Comparison of ENCODE assay signal across 8 cellular contexts in the genomic region with DNA sequence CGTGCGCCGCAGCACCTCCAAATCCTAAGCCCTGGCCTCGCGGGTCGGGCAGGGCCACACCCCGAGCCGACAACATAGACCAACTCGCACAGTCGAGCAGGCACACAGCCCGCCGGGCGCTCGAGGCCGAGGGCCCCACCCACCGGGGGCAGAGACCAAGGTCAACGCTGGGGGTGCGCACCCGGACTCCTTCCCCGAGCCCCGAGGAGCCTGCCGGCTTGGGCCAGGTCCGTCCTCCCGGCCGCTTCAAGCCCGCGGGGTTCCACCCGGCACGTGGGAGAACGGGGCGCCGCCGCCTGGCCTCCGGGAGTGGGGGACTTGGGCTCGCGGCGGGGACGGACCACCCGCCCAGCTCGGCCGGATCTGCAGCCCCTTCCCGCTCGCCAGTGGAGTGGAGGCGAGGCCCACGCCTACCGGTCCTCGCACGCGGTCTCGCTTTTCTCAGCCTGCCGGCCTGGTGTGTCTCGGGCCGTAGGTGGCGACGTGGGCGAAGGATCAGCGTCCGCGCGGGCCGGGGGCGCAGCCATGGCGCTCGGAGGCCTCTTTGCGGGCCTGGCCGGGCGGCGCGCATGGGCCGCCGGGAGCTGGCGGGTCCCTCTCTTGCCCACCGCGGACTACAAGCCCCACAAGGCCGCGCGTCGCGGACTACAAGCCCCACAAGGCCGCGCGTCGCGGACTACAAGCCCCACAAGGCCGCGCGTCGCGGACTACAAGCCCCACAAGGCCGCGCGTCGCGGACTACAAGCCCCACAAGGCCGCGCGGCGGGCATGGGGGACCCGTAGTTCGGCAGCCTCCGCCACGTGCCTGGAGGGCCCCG. TPM values are rescaled to one million over a fixed set of nuclear protein-coding genes. Genes with fewer than 3 reads are reported as not detected.
A peak's percentile ranks its signal among the peaks of the same experiment; 100 is the strongest.
DNase-seq lines count a peak whose midpoint lies in the region; ATAC-seq and TF ChIP-seq lines count a peak whose summit lies in the region.

A gene (minus strand): TSS at position 571 of the 818 bp plus-strand sequence. CDS start 44 bp downstream, at position 527.

- H3K4me1 ChIP-seq in DOHH2 (ENCODE audit: control insufficient read depth, low read length): peaks cover 32% of the 10 kb centered on the region
- peaks cover 5% of the 10 kb centered on the region; the same call in 1 of the 2 replicates for H3K4me1 ChIP-seq in SJCRH30
- peaks cover 36 to 41% of the 10 kb centered on the region in 2 experiments for H3K4me1 ChIP-seq in neutrophil (ENCODE audit: control insufficient read depth in 1 of 2, insufficient read depth in 1 of 2, low read depth in 1 of 2, low read length in 1 of 2)

- no peaks in the 10 kb centered on the region for H3K9me3 ChIP-seq in DOHH2 (ENCODE audit: control insufficient read depth, insufficient read depth, low read length)
- no peaks in the 10 kb centered on the region for H3K9me3 ChIP-seq in SJCRH30 (replicated peaks)
- no peaks in the 10 kb centered on the region for H3K9me3 ChIP-seq in neutrophil

- TF ChIP-seq CTCF in DOHH2 (IDR thresholded peaks at IDR 0.05; ENCODE audit: low read depth, low read length, poor library complexity, severe bottlenecking) (no peak), neutrophil (IDR thresholded peaks at IDR 0.05) (no peak)

- peaks cover 10% of the 10 kb centered on the region; the same call in 1 of the 2 replicates for H3K36me3 ChIP-seq in DOHH2 (ENCODE audit: control insufficient read depth, low read length)
- no peaks in the 10 kb centered on the region for H3K36me3 ChIP-seq in SJCRH30
- no peaks in the 10 kb centered on the region for H3K36me3 ChIP-seq in neutrophil

- TF ChIP-seq RAD21 in Ishikawa (IDR thresholded peaks at IDR 0.05; ENCODE audit: low read depth): 0 out of 2 replicates have a peak, but pooled peaks have one; percentile 1

- peak; percentile 94 to 97 for DNase-seq in SJCRH30
- DNase-seq in activated naive CD4-positive, alpha-beta T cell treated with Interleukin-2 at 50 U/mL for 16 hours: peak; percentile 88
- peak; percentile 80 for DNase-seq in foreskin melanocyte
- DNase-seq in substantia nigra (lab: John Stamatoyannopoulos, UW): peak; percentile 54 to 98 (median 84)

- H3F3A ChIP-seq in DOHH2 (ENCODE audit: control insufficient read depth, insufficient read depth): 0 out of 2 replicates have a peak, but pooled peaks cover 3% of the 10 kb centered on the region

- peak within 1 kb of the TSS; percentile 87 for H3K4me3 ChIP-seq in DOHH2 (ENCODE audit: low read length)
- peak within 1 kb of the TSS; percentile 94 for H3K4me3 ChIP-seq in SJCRH30
- H3K4me3 ChIP-seq in neutrophil (ENCODE audit: low read depth in 1 of 2, low read length in 1 of 2): peak within 1 kb of the TSS; percentile 82 to 83

- peak within 1 kb of the TSS; percentile 86 for H3K4me2 ChIP-seq in DOHH2 (ENCODE audit: low read length)

- peak; percentile 51 for ATAC-seq in GM21576 (IDR thresholded peaks at IDR 0.05; ENCODE audit: unreplicated experiment)

- no peak for TF ChIP-seq EP300 in Ishikawa (IDR thresholded peaks at IDR 0.05; ENCODE audit: borderline replicate concordance)

- peak within 1 kb of the TSS; percentile 55 for H3K27ac ChIP-seq in DOHH2 (ENCODE audit: low read depth, low read length)
- H3K27ac ChIP-seq in SJCRH30: peak within 1 kb of the TSS; percentile 86
- peak within 1 kb of the TSS; percentile 50 for H3K27ac ChIP-seq in neutrophil
- H3K27ac ChIP-seq in substantia nigra (ENCODE audit: low read depth, low read length, poor library complexity, severe bottlenecking): peak within 1 kb of the TSS; percentile 88

- H3K9me2 ChIP-seq in DOHH2 (replicated peaks; ENCODE audit: control insufficient read depth, low read length): no peaks in the 10 kb centered on the region

- H4K20me1 ChIP-seq in DOHH2 (ENCODE audit: control insufficient read depth, insufficient read depth, low read depth, low read length): peaks cover 11% of the 10 kb centered on the region; the same call in 1 of the 2 replicates

- H3K27me3 ChIP-seq in DOHH2 (ENCODE audit: control insufficient read depth, low read length): no peaks in the 10 kb centered on the region
- no peaks in the 10 kb centered on the region for H3K27me3 ChIP-seq in SJCRH30
- H3K27me3 ChIP-seq in neutrophil: peaks cover 7% of the 10 kb centered on the region

- H3K79me2 ChIP-seq in DOHH2 (ENCODE audit: control insufficient read depth, low read length): peaks cover 51% of the 10 kb centered on the region

TF ChIP-seq in Ishikawa, 13 proteins besides CTCF, POLR2A, EP300 and RAD21:
- TF ChIP-seq CEBPB (IDR thresholded peaks at IDR 0.05) (no peak), YY1 (IDR thresholded peaks at IDR 0.05; ENCODE audit: low read depth) (peak; percentile 85), TAF1 (IDR thresholded peaks at IDR 0.05; ENCODE audit: low read depth) (peak; percentile 69), ZBTB7A (IDR thresholded peaks at IDR 0.05; ENCODE audit: low read depth) (peak; percentile 80; the same call in 1 of the 2 replicates), NFIC (IDR thresholded peaks at IDR 0.05) (no peak), TEAD4 (IDR thresholded peaks at IDR 0.05) (no peak), EGR1 (IDR thresholded peaks at IDR 0.05) (no peak), FOXM1 (IDR thresholded peaks at IDR 0.05; ENCODE audit: borderline replicate concordance, low read depth) (no peak), CREB1 (IDR thresholded peaks at IDR 0.05; ENCODE audit: low read depth) (no peak; the same call in 1 of the 2 replicates), TCF12 (IDR thresholded peaks at IDR 0.05; ENCODE audit: low read depth) (peak; percentile 69; the same call in 1 of the 2 replicates)
- TF ChIP-seq, protein P1, sequence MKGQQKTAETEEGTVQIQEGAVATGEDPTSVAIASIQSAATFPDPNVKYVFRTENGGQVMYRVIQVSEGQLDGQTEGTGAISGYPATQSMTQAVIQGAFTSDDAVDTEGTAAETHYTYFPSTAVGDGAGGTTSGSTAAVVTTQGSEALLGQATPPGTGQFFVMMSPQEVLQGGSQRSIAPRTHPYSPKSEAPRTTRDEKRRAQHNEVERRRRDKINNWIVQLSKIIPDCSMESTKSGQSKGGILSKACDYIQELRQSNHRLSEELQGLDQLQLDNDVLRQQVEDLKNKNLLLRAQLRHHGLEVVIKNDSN (IDR thresholded peaks at IDR 0.05): peak; percentile 92
- TF ChIP-seq, protein P2, sequence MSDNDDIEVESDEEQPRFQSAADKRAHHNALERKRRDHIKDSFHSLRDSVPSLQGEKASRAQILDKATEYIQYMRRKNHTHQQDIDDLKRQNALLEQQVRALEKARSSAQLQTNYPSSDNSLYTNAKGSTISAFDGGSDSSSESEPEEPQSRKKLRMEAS (IDR thresholded peaks at IDR 0.05): peak; percentile 89
- TF ChIP-seq, protein P3, sequence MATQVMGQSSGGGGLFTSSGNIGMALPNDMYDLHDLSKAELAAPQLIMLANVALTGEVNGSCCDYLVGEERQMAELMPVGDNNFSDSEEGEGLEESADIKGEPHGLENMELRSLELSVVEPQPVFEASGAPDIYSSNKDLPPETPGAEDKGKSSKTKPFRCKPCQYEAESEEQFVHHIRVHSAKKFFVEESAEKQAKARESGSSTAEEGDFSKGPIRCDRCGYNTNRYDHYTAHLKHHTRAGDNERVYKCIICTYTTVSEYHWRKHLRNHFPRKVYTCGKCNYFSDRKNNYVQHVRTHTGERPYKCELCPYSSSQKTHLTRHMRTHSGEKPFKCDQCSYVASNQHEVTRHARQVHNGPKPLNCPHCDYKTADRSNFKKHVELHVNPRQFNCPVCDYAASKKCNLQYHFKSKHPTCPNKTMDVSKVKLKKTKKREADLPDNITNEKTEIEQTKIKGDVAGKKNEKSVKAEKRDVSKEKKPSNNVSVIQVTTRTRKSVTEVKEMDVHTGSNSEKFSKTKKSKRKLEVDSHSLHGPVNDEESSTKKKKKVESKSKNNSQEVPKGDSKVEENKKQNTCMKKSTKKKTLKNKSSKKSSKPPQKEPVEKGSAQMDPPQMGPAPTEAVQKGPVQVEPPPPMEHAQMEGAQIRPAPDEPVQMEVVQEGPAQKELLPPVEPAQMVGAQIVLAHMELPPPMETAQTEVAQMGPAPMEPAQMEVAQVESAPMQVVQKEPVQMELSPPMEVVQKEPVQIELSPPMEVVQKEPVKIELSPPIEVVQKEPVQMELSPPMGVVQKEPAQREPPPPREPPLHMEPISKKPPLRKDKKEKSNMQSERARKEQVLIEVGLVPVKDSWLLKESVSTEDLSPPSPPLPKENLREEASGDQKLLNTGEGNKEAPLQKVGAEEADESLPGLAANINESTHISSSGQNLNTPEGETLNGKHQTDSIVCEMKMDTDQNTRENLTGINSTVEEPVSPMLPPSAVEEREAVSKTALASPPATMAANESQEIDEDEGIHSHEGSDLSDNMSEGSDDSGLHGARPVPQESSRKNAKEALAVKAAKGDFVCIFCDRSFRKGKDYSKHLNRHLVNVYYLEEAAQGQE (IDR thresholded peaks at IDR 0.05; ENCODE audit: low read depth): no peak

RNA-seq across cellular contexts. Expression of the gene that starts here (rescaled TPM):
- 27.1 and 35.0 TPM in 2 replicates for total RNA-seq in SJCRH30 (2014; rRNA removed; shearing (Covaris generic))

Comparison
In these comparisons a context has a peak if more than half of its experiments do, and no peak if none do; other contexts are left out.
1. Peak in every context shown above with its lines: DNase-seq, ATAC-seq, H3K4me3 ChIP-seq and H3K27ac ChIP-seq.